Comparison of ENCODE assay signal across 15 cellular contexts in genomic region chr3:71536376-71536965, GRCh38. TPM values are rescaled to one million over a fixed set of nuclear protein-coding genes. Genes with fewer than 3 reads are reported as not detected.
DNase-seq lines count a peak whose midpoint lies in the region.
"Had no signal": no experiment of that assay in that cellular context is flagged by ENCODE, and none has a peak within 500 bp of the region (broad histone marks: within the 10 kb centered on the region; RNA-seq: fewer than 3 reads in every experiment).

No MANE protein-coding gene starts in this region.

- H3K27ac Mint-ChIP-seq in dendritic cell treated with granulocyte-macrophage colony-stimulating factor and Interleukin-4, amounts not matched to agents 40 ng/mL and 50 ng/mL, for 4 days: peak overlapping the region; percentile 8
- H3K27ac Mint-ChIP-seq: activated naive CD8-positive, alpha-beta T cell treated with anti-CD3 and anti-CD28 coated beads for 36 hours; CD4-positive, alpha-beta T cell; IgD-negative memory B cell; naive thymus-derived CD8-positive, alpha-beta T cell had no signal

- no peaks in the 10 kb centered on the region for H3K36me3 Mint-ChIP-seq in dendritic cell treated with granulocyte-macrophage colony-stimulating factor and Interleukin-4, amounts not matched to agents 40 ng/mL and 50 ng/mL, for 4 days (ENCODE audit: low read depth)

- no peaks in the 10 kb centered on the region for H3K27me3 ChIP-seq in H7 (ENCODE audit: control insufficient read depth, insufficient read depth, low read length)

- intact Hi-C loops in dendritic cell treated with granulocyte-macrophage colony-stimulating factor and Interleukin-4, amounts not matched to agents 40 ng/mL and 50 ng/mL, for 4 days (cut with micrococcal nuclease): no loop called here

- H3K4me3 Mint-ChIP-seq in dendritic cell treated with granulocyte-macrophage colony-stimulating factor and Interleukin-4, amounts not matched to agents 40 ng/mL and 50 ng/mL, for 4 days: no peak overlapping the region
- H3K4me3 Mint-ChIP-seq: activated naive CD8-positive, alpha-beta T cell treated with anti-CD3 and anti-CD28 coated beads for 36 hours; CD4-positive, alpha-beta T cell; IgD-negative memory B cell; naive thymus-derived CD8-positive, alpha-beta T cell had no signal

- H3K4me1 Mint-ChIP-seq in dendritic cell treated with granulocyte-macrophage colony-stimulating factor and Interleukin-4, amounts not matched to agents 40 ng/mL and 50 ng/mL, for 4 days (ENCODE audit: low read depth): peaks cover 62% of the 10 kb centered on the region

- DNase-seq in COLO829 (ENCODE audit: low spot score) (peak; percentile 80), NOMO-1 treated with DMSO at 0.1 percent for 48 hours (lab: John Stamatoyannopoulos, UW; ENCODE audit: unreplicated experiment) (peak; percentile 66), myocyte (ENCODE audit: low read depth) (peak; percentile 45), NCI-H2171 (lab: John Stamatoyannopoulos, UW) (no peak), H7 (no peak), activated gamma-delta T cell treated with Interleukin-2 at 50 U/mL for 16 hours (no peak), DMS53 (lab: John Stamatoyannopoulos, UW) (no peak)
- DNase-seq: activated CD4-positive, alpha-beta T cell treated with anti-CD3 and anti-CD28 coated beads, Interleukin-2, amount 50 U/mL, for 48 hours; activated naive CD8-positive, alpha-beta T cell treated with anti-CD3 and anti-CD28 coated beads for 36 hours; CD4-positive, alpha-beta T cell; head of caudate nucleus; naive thymus-derived CD8-positive, alpha-beta T cell had no signal

- H3K9me3 Mint-ChIP-seq in dendritic cell treated with granulocyte-macrophage colony-stimulating factor and Interleukin-4, amounts not matched to agents 40 ng/mL and 50 ng/mL, for 4 days: no peaks in the 10 kb centered on the region
- H3K9me3 Mint-ChIP-seq: activated naive CD8-positive, alpha-beta T cell treated with anti-CD3 and anti-CD28 coated beads for 36 hours; CD4-positive, alpha-beta T cell; naive thymus-derived CD8-positive, alpha-beta T cell had no signal

- no peaks in the 10 kb centered on the region for H3K27me3 Mint-ChIP-seq in dendritic cell treated with granulocyte-macrophage colony-stimulating factor and Interleukin-4, amounts not matched to agents 40 ng/mL and 50 ng/mL, for 4 days
- H3K27me3 Mint-ChIP-seq: activated naive CD8-positive, alpha-beta T cell treated with anti-CD3 and anti-CD28 coated beads for 36 hours; CD4-positive, alpha-beta T cell; naive thymus-derived CD8-positive, alpha-beta T cell had no signal

- H3K4me3 ChIP-seq in H7 (ENCODE audit: insufficient read depth, low read depth, low read length): no peak overlapping the region
- H3K4me3 ChIP-seq: SK-N-MC had no signal

- no peaks in the 10 kb centered on the region for H3K36me3 ChIP-seq in H7 (replicated peaks; ENCODE audit: control insufficient read depth, insufficient read depth, low read length)

RNA-seq across cellular contexts. Expression of gene FOXP1, which starts 47.1 kb away (rescaled TPM):
- total RNA-seq in myocyte: 17.9 and 28.8 TPM in 2 replicates
- 15.4 TPM for polyA plus RNA-seq in myocyte (2012)
- total RNA-seq in H7 (2014; rRNA removed; shearing (Covaris generic)): 22.4 and 24.7 TPM in 2 replicates

Comparison
In these comparisons a context has a peak if more than half of its experiments do, and no peak if none do; other contexts are left out.
1. DNase-seq: peak in COLO829 (single experiment), NOMO-1 treated with DMSO at 0.1 percent for 48 hours (single experiment) and myocyte (single experiment); none in NCI-H2171 (single experiment), H7 (single experiment), activated gamma-delta T cell treated with Interleukin-2 at 50 U/mL for 16 hours (single experiment) and DMS53 (single experiment).